ENCODE assay signal across 3 cellular contexts in genomic region chr19:34938886-34939285, GRCh38.
TF ChIP-seq lines count a peak whose summit lies in the region.

No MANE protein-coding gene starts in this region.

TF ChIP-seq in HepG2, 621 proteins besides CTCF, POLR2A, EP300 and RAD21:
- TF ChIP-seq, protein P1, sequence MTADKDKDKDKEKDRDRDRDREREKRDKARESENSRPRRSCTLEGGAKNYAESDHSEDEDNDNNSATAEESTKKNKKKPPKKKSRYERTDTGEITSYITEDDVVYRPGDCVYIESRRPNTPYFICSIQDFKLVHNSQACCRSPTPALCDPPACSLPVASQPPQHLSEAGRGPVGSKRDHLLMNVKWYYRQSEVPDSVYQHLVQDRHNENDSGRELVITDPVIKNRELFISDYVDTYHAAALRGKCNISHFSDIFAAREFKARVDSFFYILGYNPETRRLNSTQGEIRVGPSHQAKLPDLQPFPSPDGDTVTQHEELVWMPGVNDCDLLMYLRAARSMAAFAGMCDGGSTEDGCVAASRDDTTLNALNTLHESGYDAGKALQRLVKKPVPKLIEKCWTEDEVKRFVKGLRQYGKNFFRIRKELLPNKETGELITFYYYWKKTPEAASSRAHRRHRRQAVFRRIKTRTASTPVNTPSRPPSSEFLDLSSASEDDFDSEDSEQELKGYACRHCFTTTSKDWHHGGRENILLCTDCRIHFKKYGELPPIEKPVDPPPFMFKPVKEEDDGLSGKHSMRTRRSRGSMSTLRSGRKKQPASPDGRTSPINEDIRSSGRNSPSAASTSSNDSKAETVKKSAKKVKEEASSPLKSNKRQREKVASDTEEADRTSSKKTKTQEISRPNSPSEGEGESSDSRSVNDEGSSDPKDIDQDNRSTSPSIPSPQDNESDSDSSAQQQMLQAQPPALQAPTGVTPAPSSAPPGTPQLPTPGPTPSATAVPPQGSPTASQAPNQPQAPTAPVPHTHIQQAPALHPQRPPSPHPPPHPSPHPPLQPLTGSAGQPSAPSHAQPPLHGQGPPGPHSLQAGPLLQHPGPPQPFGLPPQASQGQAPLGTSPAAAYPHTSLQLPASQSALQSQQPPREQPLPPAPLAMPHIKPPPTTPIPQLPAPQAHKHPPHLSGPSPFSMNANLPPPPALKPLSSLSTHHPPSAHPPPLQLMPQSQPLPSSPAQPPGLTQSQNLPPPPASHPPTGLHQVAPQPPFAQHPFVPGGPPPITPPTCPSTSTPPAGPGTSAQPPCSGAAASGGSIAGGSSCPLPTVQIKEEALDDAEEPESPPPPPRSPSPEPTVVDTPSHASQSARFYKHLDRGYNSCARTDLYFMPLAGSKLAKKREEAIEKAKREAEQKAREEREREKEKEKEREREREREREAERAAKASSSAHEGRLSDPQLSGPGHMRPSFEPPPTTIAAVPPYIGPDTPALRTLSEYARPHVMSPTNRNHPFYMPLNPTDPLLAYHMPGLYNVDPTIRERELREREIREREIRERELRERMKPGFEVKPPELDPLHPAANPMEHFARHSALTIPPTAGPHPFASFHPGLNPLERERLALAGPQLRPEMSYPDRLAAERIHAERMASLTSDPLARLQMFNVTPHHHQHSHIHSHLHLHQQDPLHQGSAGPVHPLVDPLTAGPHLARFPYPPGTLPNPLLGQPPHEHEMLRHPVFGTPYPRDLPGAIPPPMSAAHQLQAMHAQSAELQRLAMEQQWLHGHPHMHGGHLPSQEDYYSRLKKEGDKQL (CRISPR knock-in tag; IDR thresholded peaks at IDR 0.05; ENCODE audit: low read depth): no peak
- TF ChIP-seq HNRNPK (IDR thresholded peaks at IDR 0.05; ENCODE audit: low read depth, low read length, poor library complexity, severe bottlenecking) (peak; percentile 82), PCBP1 (IDR thresholded peaks at IDR 0.05; ENCODE audit: borderline replicate concordance, low read depth, low read length) (0 out of 2 replicates have a peak, but pooled peaks have one; percentile 76)

TF ChIP-seq in K562, 482 proteins besides CTCF, POLR2A, EP300 and RAD21:
- no peak for TF ChIP-seq POU5F1 (IDR thresholded peaks at IDR 0.05; ENCODE audit: borderline replicate concordance, low read depth, low read length, partially characterized antibody)
- TF ChIP-seq ILK (tag; IDR thresholded peaks at IDR 0.05; ENCODE audit: borderline replicate concordance, low read depth): no peak
- peak; percentile 25 for TF ChIP-seq PCBP1 (IDR thresholded peaks at IDR 0.05; ENCODE audit: low read depth, low read length, poor library complexity, severe bottlenecking)
- TF ChIP-seq ZBTB8A (IDR thresholded peaks at IDR 0.05; ENCODE audit: partially characterized antibody): no peak

TF ChIP-seq in HEK293T, 16 proteins besides CTCF, POLR2A, EP300 and RAD21:
- TF ChIP-seq ZNF384 (IDR thresholded peaks at IDR 0.05) (no peak), FOXM1 (IDR thresholded peaks at IDR 0.05; ENCODE audit: borderline replicate concordance) (no peak), SP1 (IDR thresholded peaks at IDR 0.05) (no peak), FOXK2 (IDR thresholded peaks at IDR 0.05) (no peak), SUZ12 (IDR thresholded peaks at IDR 0.05) (no peak), LEF1 (IDR thresholded peaks at IDR 0.05; ENCODE audit: borderline replicate concordance) (no peak), BHLHE40 (IDR thresholded peaks at IDR 0.05; ENCODE audit: borderline replicate concordance) (no peak), ELF4 (IDR thresholded peaks at IDR 0.05) (no peak), TARDBP (IDR thresholded peaks at IDR 0.05) (no peak), L3MBTL2 (conservative IDR thresholded peaks at IDR 0.05) (no peak), ARNT (IDR thresholded peaks at IDR 0.05) (no peak), CTBP1 (IDR thresholded peaks at IDR 0.05; ENCODE audit: borderline replicate concordance) (no peak), HDGF (IDR thresholded peaks at IDR 0.05; ENCODE audit: borderline replicate concordance) (no peak), FOXA1 (IDR thresholded peaks at IDR 0.05) (no peak), NFRKB (IDR thresholded peaks at IDR 0.05) (no peak)
- TF ChIP-seq, protein P2, sequence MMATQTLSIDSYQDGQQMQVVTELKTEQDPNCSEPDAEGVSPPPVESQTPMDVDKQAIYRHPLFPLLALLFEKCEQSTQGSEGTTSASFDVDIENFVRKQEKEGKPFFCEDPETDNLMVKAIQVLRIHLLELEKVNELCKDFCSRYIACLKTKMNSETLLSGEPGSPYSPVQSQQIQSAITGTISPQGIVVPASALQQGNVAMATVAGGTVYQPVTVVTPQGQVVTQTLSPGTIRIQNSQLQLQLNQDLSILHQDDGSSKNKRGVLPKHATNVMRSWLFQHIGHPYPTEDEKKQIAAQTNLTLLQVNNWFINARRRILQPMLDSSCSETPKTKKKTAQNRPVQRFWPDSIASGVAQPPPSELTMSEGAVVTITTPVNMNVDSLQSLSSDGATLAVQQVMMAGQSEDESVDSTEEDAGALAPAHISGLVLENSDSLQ (IDR thresholded peaks at IDR 0.05): no peak
